In the genomic region with DNA sequence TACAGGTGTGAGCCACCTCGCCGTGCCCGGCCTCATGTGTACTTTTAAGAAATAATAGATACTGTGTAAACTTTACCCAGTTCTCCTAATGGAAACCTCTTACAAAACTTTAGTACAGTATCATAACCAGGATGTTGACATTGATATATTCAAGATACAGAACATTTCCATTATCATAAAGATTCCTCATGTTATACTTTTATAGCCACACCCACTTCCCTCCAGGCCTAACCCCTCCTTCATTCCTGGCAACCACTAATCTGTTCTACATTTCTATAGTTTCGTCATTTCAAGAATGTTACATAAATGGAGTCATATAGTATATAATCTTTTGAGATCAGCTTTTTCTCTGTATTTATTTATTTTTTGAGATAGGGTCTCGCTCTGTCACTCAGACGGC, we compare ENCODE assay signal across 16 cellular contexts. TPM values are rescaled to one million over a fixed set of nuclear protein-coding genes. Genes with fewer than 3 reads are reported as not detected.
DNase-seq lines count a peak whose midpoint lies in the region; ATAC-seq and TF ChIP-seq lines count a peak whose summit lies in the region.
"Had no signal": no experiment of that assay in that cellular context is flagged by ENCODE, and none has a peak within 500 bp of the region (broad histone marks: within the 10 kb centered on the region; RNA-seq: fewer than 3 reads in every experiment).

No MANE protein-coding gene starts in this region.

- H3K27me3 ChIP-seq in breast epithelium = no peaks in the 10 kb centered on the region
- H3K27me3 ChIP-seq: BLaER1 treated with 17β-estradiol and CSF1 and Interleukin-3, amounts not matched to agents 10 nM and 100 nM had no signal

- no TSS peak for BruUV-seq in MCF 10A (replicated peaks; lab: Mats Ljungman, UMichigan)

- H3K36me3 ChIP-seq in breast epithelium = no peaks in the 10 kb centered on the region
- H3K36me3 ChIP-seq: BLaER1 treated with 17β-estradiol and CSF1 and Interleukin-3, amounts not matched to agents 10 nM and 100 nM had no signal

- ATAC-seq in left colon = peak; percentile 26
- no peak for ATAC-seq in GM19467 (IDR thresholded peaks at IDR 0.05; ENCODE audit: unreplicated experiment)
- ATAC-seq in activated CD4-positive, CD25-positive, alpha-beta regulatory T cell treated with anti-CD3 and anti-CD28 coated beads, Interleukin-2, amount 50 U/mL, for 24 hours = no peak
- ATAC-seq: HepG2 had no signal

- TF ChIP-seq POLR2A in breast epithelium (IDR thresholded peaks at IDR 0.05) = no peak

- H3K9me3 ChIP-seq in breast epithelium = no peaks in the 10 kb centered on the region
- H3K9me3 ChIP-seq: BLaER1 treated with 17β-estradiol and CSF1 and Interleukin-3, amounts not matched to agents 10 nM and 100 nM had no signal

- no peak overlapping the region for H3K4me3 Mint-ChIP-seq in MCF 10A (ENCODE audit: unreplicated experiment)
- H3K4me3 Mint-ChIP-seq in CD14-positive monocyte = no peak overlapping the region
- H3K4me3 Mint-ChIP-seq: CD4-positive, alpha-beta T cell; HFFc6 had no signal

- H3K36me3 Mint-ChIP-seq in MCF 10A (ENCODE audit: insufficient read depth, unreplicated experiment) (no peaks in the 10 kb centered on the region), CD14-positive monocyte (no peaks in the 10 kb centered on the region)

- H3K27ac Mint-ChIP-seq in MCF 10A (ENCODE audit: low read depth, unreplicated experiment) (no peak overlapping the region), CD14-positive monocyte (no peak overlapping the region)
- H3K27ac Mint-ChIP-seq: CD4-positive, alpha-beta T cell; HFFc6 had no signal

- H3K27ac ChIP-seq in breast epithelium = no peak overlapping the region
- H3K27ac ChIP-seq: BLaER1 treated with 17β-estradiol and CSF1 and Interleukin-3, amounts not matched to agents 10 nM and 100 nM had no signal

- TF ChIP-seq CTCF in MCF 10A (IDR thresholded peaks at IDR 0.05; ENCODE audit: unreplicated experiment) (no peak), breast epithelium (IDR thresholded peaks at IDR 0.05) (no peak), CD14-positive monocyte (IDR thresholded peaks at IDR 0.05) (no peak)

- CTCF ChIA-PET in MCF 10A (lab: Yijun Ruan, JAX) = interaction anchor here (0.7 kb wide), 1 partner anchor 40 kb away, joined by 3 read pairs; no protein-coding TSS in a partner anchor

- intact Hi-C loops in MCF 10A (cut with micrococcal nuclease) (no loop called here), breast epithelium (cut with DNase I; ENCODE audit: low total_unique reads) (no loop called here), left colon (cut with DNase I, micrococcal nuclease) (no loop called here), CD14-positive monocyte (cut with micrococcal nuclease) (no loop called here)

- no peak overlapping the region for H3K4me3 ChIP-seq in breast epithelium
- H3K4me3 ChIP-seq: BLaER1 treated with 17β-estradiol and CSF1 and Interleukin-3, amounts not matched to agents 10 nM and 100 nM had no signal

- peaks cover 6% of the 10 kb centered on the region for H3K4me1 Mint-ChIP-seq in MCF 10A (ENCODE audit: insufficient read depth, unreplicated experiment)
- H3K4me1 Mint-ChIP-seq in CD14-positive monocyte = no peaks in the 10 kb centered on the region

- DNase-seq in MCF 10A (ENCODE audit: unreplicated experiment) (peak; percentile 17), breast epithelium (ENCODE audit: low spot score in 2 of 2) (no peak), amniotic epithelial cell (ENCODE audit: low read depth) (peak; percentile 26), left colon (no peak), CD14-positive monocyte (ENCODE audit: low spot score) (no peak)
- no peak for DNase-seq in stimulated activated CD4-positive, alpha-beta T cell treated with anti-CD3 and anti-CD28 coated beads, Interleukin-15, amount 100 ng/mL, for 24 hours
- DNase-seq: 8988T; Calu3; CD4-positive, alpha-beta T cell; DMS 273 treated with DMSO at 0.1 percent for 48 hours; HCEC 1CT; HFFc6 had no signal

- no peaks in the 10 kb centered on the region for H3K27me3 Mint-ChIP-seq in MCF 10A (ENCODE audit: insufficient read depth, unreplicated experiment)
- peaks cover 0 to 14% (median 2%) of the 10 kb centered on the region in 3 donors for H3K27me3 Mint-ChIP-seq in CD14-positive monocyte (ENCODE audit: low read depth in 3 of 3)

- no peaks in the 10 kb centered on the region for H3K9me3 Mint-ChIP-seq in MCF 10A (ENCODE audit: unreplicated experiment)
- H3K9me3 Mint-ChIP-seq in CD14-positive monocyte = peaks cover 0 to 2% (median 0%) of the 10 kb centered on the region in 7 donors
- H3K9me3 Mint-ChIP-seq: CD4-positive, alpha-beta T cell; HFFc6 had no signal

- no peaks in the 10 kb centered on the region for H3K4me1 ChIP-seq in breast epithelium

- POLR2A ChIA-PET in MCF 10A (lab: Yijun Ruan, JAX) = interaction anchor here (1.5 kb wide), 1 partner anchor 12 kb away, joined by 3 read pairs; no protein-coding TSS in a partner anchor

RNA-seq across cellular contexts. Expression of gene SALL4, which starts 52.6 kb away (rescaled TPM):
- total RNA-seq in MCF 10A (2022) (0.49 and 0.61 TPM in 2 replicates), breast epithelium (under 1 TPM; 0.29 to 0.33 (median 0.32) TPM), left colon (under 1 TPM; 0.09 to 0.11 TPM)
- not detected for polyA plus RNA-seq in CD14-positive monocyte

Comparison
In these comparisons a context has a peak if more than half of its experiments do, and no peak if none do; other contexts are left out.
1. DNase-seq: peak in MCF 10A (single experiment) and amniotic epithelial cell (single experiment); none in breast epithelium (0 of 2), left colon (0 of 2), CD14-positive monocyte (single experiment) and stimulated activated CD4-positive, alpha-beta T cell treated with anti-CD3 and anti-CD28 coated beads, Interleukin-15, amount 100 ng/mL, for 24 hours (single experiment).